In genomic region chr3:45566205-45566604, GRCh38 we compare ENCODE assay signal across 15 cellular contexts. TPM values are rescaled to one million over a fixed set of nuclear protein-coding genes. Genes with fewer than 3 reads are reported as not detected.
A peak's percentile ranks its signal among the peaks of the same experiment; 100 is the strongest.
DNase-seq lines count a peak whose midpoint lies in the region; ATAC-seq, FAIRE-seq and TF ChIP-seq lines count a peak whose summit lies in the region.
"Had no signal": no experiment of that assay in that cellular context is flagged by ENCODE, and none has a peak within 500 bp of the region (broad histone marks: within the 10 kb centered on the region; RNA-seq: fewer than 3 reads in every experiment).

No MANE protein-coding gene starts in this region.

- no peaks in the 10 kb centered on the region for H4K20me1 ChIP-seq in K562 (replicated peaks; ENCODE audit: control insufficient read depth, insufficient read depth, low read length)

- no peak overlapping the region for H2AFZ ChIP-seq in K562 (ENCODE audit: low read depth, low read length)

- CTCF ChIA-PET in K562 (lab: Yijun Ruan, JAX; ENCODE audit: low intra/inter-chr PET ratio), result no interaction called here

- POLR2A ChIA-PET in K562 (lab: Yijun Ruan, JAX), result no interaction called here

- no peak for TF ChIP-seq RAD21 in K562 (CRISPR knock-in tag; conservative IDR thresholded peaks at IDR 0.05 in 1 of 2, IDR thresholded peaks at IDR 0.05 in 1 of 2)

- no peak for FAIRE-seq in K562 (lab: Jason Lieb, UNC)
- FAIRE-seq: HTR-8/SVneo, RCC 7860 had no signal

- H3K4me1 ChIP-seq in right cardiac atrium (ENCODE audit: control insufficient read depth, insufficient read depth, low read length) (no peaks in the 10 kb centered on the region), left ventricle myocardium inferior (peaks cover 35% of the 10 kb centered on the region), K562 (replicated peaks in 1 of 2; ENCODE audit: control insufficient read depth in 2 of 2, insufficient read depth in 2 of 2, low read length in 2 of 2) (peaks cover 0 to 4% of the 10 kb centered on the region in 2 experiments; a peak in 2 of 5 replicates)

- H3K27me3 ChIP-seq in right cardiac atrium (ENCODE audit: control insufficient read depth, insufficient read depth) (no peaks in the 10 kb centered on the region), left ventricle myocardium inferior (ENCODE audit: low read depth) (no peaks in the 10 kb centered on the region), HL-60 (ENCODE audit: insufficient read depth, poor library complexity, severe bottlenecking) (no peaks in the 10 kb centered on the region), K562 (ENCODE audit: control insufficient read depth in 2 of 2, insufficient read depth in 2 of 2, low read length in 2 of 2) (no peaks in the 10 kb centered on the region)

- no peak overlapping the region for H3K4me2 ChIP-seq in K562 (ENCODE audit: insufficient read depth, low read length)

- in situ Hi-C loops in K562 (cut with MboI), result no loop called here

- TF ChIP-seq CTCF in left ventricle myocardium inferior (IDR thresholded peaks at IDR 0.05; ENCODE audit: borderline replicate concordance), result no peak
- TF ChIP-seq CTCF in HL-60 (IDR thresholded peaks at IDR 0.05; ENCODE audit: insufficient read depth, low read length), result no peak
- no peak; a peak in 1 of 6 replicates for TF ChIP-seq CTCF in K562 (IDR thresholded peaks at IDR 0.05 in 2 of 3, conservative IDR thresholded peaks at IDR 0.05 in 1 of 3; ENCODE audit: insufficient read depth in 2 of 3, low read depth in 1 of 3, low read length in 3 of 3)

- H3K27ac ChIP-seq in right cardiac atrium (ENCODE audit: low read length), result no peak overlapping the region
- no peak overlapping the region for H3K27ac ChIP-seq in left ventricle myocardium inferior (replicated peaks)
- no peak overlapping the region for H3K27ac ChIP-seq in HL-60 (replicated peaks)
- no peak overlapping the region for H3K27ac ChIP-seq in K562 (ENCODE audit: extremely low read depth, low read depth, low read length)
- H3K27ac ChIP-seq in caudate nucleus (ENCODE audit: low read depth, low read length), result no peak overlapping the region

- BruUV-seq in K562 (replicated peaks; lab: Mats Ljungman, UMichigan), result no TSS peak

- no peak for TF ChIP-seq EP300 in K562 (IDR thresholded peaks at IDR 0.05; ENCODE audit: low read length)

- H3K9ac ChIP-seq in K562 (ENCODE audit: insufficient read depth in 1 of 2, low read depth in 2 of 2, low read length in 2 of 2), result no peak overlapping the region

- no peaks in the 10 kb centered on the region for H3K9me1 ChIP-seq in K562 (ENCODE audit: control insufficient read depth, insufficient read depth, low read length)

- H3K9me3 ChIP-seq in right cardiac atrium (ENCODE audit: control insufficient read depth, low read length), result no peaks in the 10 kb centered on the region
- peaks cover 5% of the 10 kb centered on the region for H3K9me3 ChIP-seq in left ventricle myocardium inferior (replicated peaks)
- H3K9me3 ChIP-seq in K562 (replicated peaks; ENCODE audit: control insufficient read depth, insufficient read depth, low read depth, low read length), result 0 out of 2 replicates have a peak, but pooled peaks cover 3% of the 10 kb centered on the region

- intact Hi-C loops in right cardiac atrium (cut with DNase I) (no loop called here), left ventricle myocardium inferior (cut with micrococcal nuclease) (no loop called here), K562 (cut with micrococcal nuclease) (no loop called here)

- 94% methylated on average over 6 of the region's 6 CpGs for WGBS in right cardiac atrium
- WGBS in K562 (ENCODE audit: insufficient coverage, low coverage, missing lambda C conversion rate), result 42% methylated on average over 6 of the region's 6 CpGs

- no peaks in the 10 kb centered on the region for H3K36me3 ChIP-seq in left ventricle myocardium inferior
- H3K36me3 ChIP-seq in K562 (ENCODE audit: control insufficient read depth, insufficient read depth, low read length), result no peaks in the 10 kb centered on the region

- H3K79me2 ChIP-seq in K562 (ENCODE audit: control insufficient read depth, insufficient read depth, low read length), result no peaks in the 10 kb centered on the region

- TF ChIP-seq POLR2A in K562 (conservative IDR thresholded peaks at IDR 0.05), result no peak

- peak; percentile 29 to 54 for ATAC-seq in right cardiac atrium
- ATAC-seq in K562, result peak; percentile 60
- ATAC-seq in GM21529 (IDR thresholded peaks at IDR 0.05; ENCODE audit: unreplicated experiment), result no peak
- ATAC-seq: left colon had no signal

- DNase-seq in right cardiac atrium (no peak), left ventricle myocardium inferior (no peak), HL-60 (ENCODE audit: low read depth in 1 of 2, low spot score in 1 of 2) (peak; percentile 22 to 32), K562 (ENCODE audit: extremely low read depth in 1 of 4, low spot score in 3 of 4) (no peak), caudate nucleus (lab: John Stamatoyannopoulos, UW) (no peak)
- no peak for DNase-seq in stimulated activated CD4-positive, alpha-beta T cell treated with anti-CD3 and anti-CD28 coated beads, Interleukin-4, amount 100 ng/mL, for 4 hours
- DNase-seq: activated CD4-positive, alpha-beta memory T cell treated with anti-CD3 and anti-CD28 coated beads for 36 hours; activated T-cell treated with anti-CD3 and anti-CD28 coated beads, Interleukin-2, amount 50 U/mL, for 24 hours; H7; left colon; NCI-H1417 treated with DMSO at 0.1 percent for 48 hours; NCI-H748 treated with DMSO at 0.1 percent for 48 hours had no signal

- H3K4me3 ChIP-seq in right cardiac atrium (ENCODE audit: low read length) (no peak overlapping the region), left ventricle myocardium inferior (no peak overlapping the region), HL-60 (replicated peaks; ENCODE audit: insufficient read depth, low read length) (no peak overlapping the region), K562 (no peak overlapping the region)

TF ChIP-seq in K562, 482 proteins besides CTCF, POLR2A, EP300 and RAD21 (continues in another document):
- TF ChIP-seq ARID3A (IDR thresholded peaks at IDR 0.05; ENCODE audit: borderline replicate concordance, low read depth, low read length), result no peak
- TF ChIP-seq ZNF277 (CRISPR knock-in tag; IDR thresholded peaks at IDR 0.05; ENCODE audit: borderline replicate concordance), result no peak
- no peak for TF ChIP-seq NCOA1 (IDR thresholded peaks at IDR 0.05; ENCODE audit: low read depth)
- no peak for TF ChIP-seq RAD51 (IDR thresholded peaks at IDR 0.05; ENCODE audit: borderline replicate concordance, low read depth)
- TF ChIP-seq KLF13 (tag; IDR thresholded peaks at IDR 0.05; ENCODE audit: borderline replicate concordance, low read depth), result no peak

RNA-seq across cellular contexts. Expression of gene LIMD1, which starts 28.3 kb away (rescaled TPM):
- total RNA-seq in right cardiac atrium (10 to 100 TPM; 18.6 to 25.4 (median 22.2) TPM), left ventricle myocardium inferior (27.8 TPM), K562 (2014; rRNA removed) (12.4 and 19.0 TPM in 2 replicates), K562 (2014; rRNA removed; fragmentation: Illumina TruSeq; extraction: Trizol) (12.9 and 15.4 TPM in 2 replicates), K562 (2015; rRNA removed; fragmentation: Illumina TruSeq; extraction: Trizol) (15.8 and 17.7 TPM in 2 replicates), K562 (2021) (31.2 and 34.5 TPM in 2 replicates)
- polyA plus RNA-seq in right cardiac atrium (8.7 TPM), K562 (2011; rRNA removed) (21.2 and 25.8 TPM in 2 replicates), K562 (2014; fragmentation: Illumina TruSeq; extraction: Trizol) (15.7 and 16.9 TPM in 2 replicates), K562 (2014; fragmentation: Nextera tagmentation; extraction: Ambion mirVana) (1 to 10 TPM; 1.3 to 1.4 TPM), K562 (2014; rRNA removed) (15.6 and 17.5 TPM in 2 replicates)
- total RNA-seq in K562 (2011; cell fraction: chromatin; rRNA removed; ENCODE audit: low replicate concordance), result 68.0 and 142 TPM in 2 replicates
- 68.2 and 70.8 TPM in 2 replicates for total RNA-seq in K562 (2011; cell fraction: nucleolus; rRNA removed)
- 73.4 and 82.1 TPM in 2 replicates for total RNA-seq in K562 (2011; cell fraction: nucleoplasm; rRNA removed)
- polyA plus RNA-seq in K562 (2011; cell fraction: cytosol; rRNA removed), result 17.5 and 23.9 TPM in 2 replicates
- polyA plus RNA-seq in K562 (2011; cell fraction: nucleus; rRNA removed), result 64.7 and 116 TPM in 2 replicates
- 16.4 and 17.1 TPM in 2 replicates for polyA plus RNA-seq in K562 (2012)
- polyA minus RNA-seq in K562 (2011; rRNA and poly(A)+ RNA removed), result 20.8 and 31.8 TPM in 2 replicates
- polyA minus RNA-seq in K562 (2011; cell fraction: cytosol; rRNA and poly(A)+ RNA removed), result 22.5 and 23.9 TPM in 2 replicates
- 27.7 and 31.9 TPM in 2 replicates for polyA minus RNA-seq in K562 (2011; cell fraction: nucleus; rRNA and poly(A)+ RNA removed)

Comparison
In these comparisons a context has a peak if more than half of its experiments do, and no peak if none do; other contexts are left out.
1. DNase-seq: peak in HL-60 (2 of 2); none in right cardiac atrium (0 of 3), left ventricle myocardium inferior (single experiment), K562 (0 of 4), stimulated activated CD4-positive, alpha-beta T cell treated with anti-CD3 and anti-CD28 coated beads, Interleukin-4, amount 100 ng/mL, for 4 hours (0 of 2) and caudate nucleus (0 of 61).